In genomic region chr13:26961890-26962615, GRCh38 we compare ENCODE assay signal across 1 cellular context.
TF ChIP-seq lines count a peak whose summit lies in the region.

No MANE protein-coding gene starts in this region.

TF ChIP-seq in HepG2, 621 proteins besides CTCF, POLR2A, EP300 and RAD21 (continued from another document and continues in another):
- TF ChIP-seq REST (IDR thresholded peaks at IDR 0.05; ENCODE audit: borderline replicate concordance in 1 of 2, low read depth in 1 of 2, low read length in 2 of 2) (no peak), RBAK (CRISPR knock-in tag; IDR thresholded peaks at IDR 0.05) (no peak), THAP8 (CRISPR knock-in tag; IDR thresholded peaks at IDR 0.05; ENCODE audit: borderline replicate concordance) (no peak), NFRKB (IDR thresholded peaks at IDR 0.05) (no peak), ZNF766 (CRISPR knock-in tag; IDR thresholded peaks at IDR 0.05; ENCODE audit: borderline replicate concordance) (no peak), AKAP8 (CRISPR knock-in tag; IDR thresholded peaks at IDR 0.05) (no peak), BATF2 (CRISPR knock-in tag; IDR thresholded peaks at IDR 0.05) (no peak), ZNF292 (CRISPR knock-in tag; IDR thresholded peaks at IDR 0.05; ENCODE audit: borderline replicate concordance, low read depth) (peak; percentile 92; the same call in 1 of the 2 replicates), KDM6A (CRISPR knock-in tag; IDR thresholded peaks at IDR 0.05; ENCODE audit: low read depth) (peak; percentile 42; the same call in 1 of the 2 replicates), ONECUT2 (CRISPR knock-in tag; IDR thresholded peaks at IDR 0.05) (no peak), DMAP1 (CRISPR knock-in tag; IDR thresholded peaks at IDR 0.05) (peak; percentile 31), ARID3A (IDR thresholded peaks at IDR 0.05; ENCODE audit: low read depth, low read length) (0 out of 2 replicates have a peak, but pooled peaks have one; percentile 43), HNRNPK (IDR thresholded peaks at IDR 0.05; ENCODE audit: low read depth, low read length, poor library complexity, severe bottlenecking) (no peak), NFKBIZ (CRISPR knock-in tag; IDR thresholded peaks at IDR 0.05) (no peak), NR2F6 (IDR thresholded peaks at IDR 0.05) (peak; percentile 86), NR2F6 (CRISPR knock-in tag; IDR thresholded peaks at IDR 0.05) (peak; percentile 89), JUND (CRISPR knock-in tag; IDR thresholded peaks at IDR 0.05) (peak; percentile 62), AHDC1 (CRISPR knock-in tag; IDR thresholded peaks at IDR 0.05; ENCODE audit: borderline replicate concordance) (peak; percentile 87), ZNF225 (CRISPR knock-in tag; IDR thresholded peaks at IDR 0.05) (no peak), MED13 (CRISPR knock-in tag; IDR thresholded peaks at IDR 0.05) (no peak), NFE2L2 (IDR thresholded peaks at IDR 0.05; ENCODE audit: low read length) (no peak), ZNF407 (CRISPR knock-in tag; IDR thresholded peaks at IDR 0.05; ENCODE audit: not compliant biosample characterization) (no peak), ARNTL (CRISPR knock-in tag; IDR thresholded peaks at IDR 0.05) (peak; percentile 88; the same call in 1 of the 2 replicates), EHMT2 (IDR thresholded peaks at IDR 0.05; ENCODE audit: borderline replicate concordance, low read depth, low read length) (no peak), ZNF562 (CRISPR knock-in tag; IDR thresholded peaks at IDR 0.05; ENCODE audit: borderline replicate concordance) (no peak), SRF (IDR thresholded peaks at IDR 0.05; ENCODE audit: low read depth, low read length) (no peak), ZNF841 (CRISPR knock-in tag; IDR thresholded peaks at IDR 0.05; ENCODE audit: borderline replicate concordance) (no peak), ZNF446 (CRISPR knock-in tag; IDR thresholded peaks at IDR 0.05) (no peak), NFIC (IDR thresholded peaks at IDR 0.05; ENCODE audit: low read length) (no peak), ZXDC (CRISPR knock-in tag; IDR thresholded peaks at IDR 0.05) (no peak), ZNF256 (CRISPR knock-in tag; conservative IDR thresholded peaks at IDR 0.05) (no peak)
